23 cellular contexts compared by ENCODE assay signal in genomic region chr9:98619788-98620187, GRCh38.
"Had no signal": no experiment of that assay in that cellular context is flagged by ENCODE, and none has a peak within 500 bp of the region (broad histone marks: within the 10 kb centered on the region; RNA-seq: fewer than 3 reads in every experiment).

No MANE protein-coding gene starts in this region.

- DNase-seq: islet precursor cell; left ventricle myocardium inferior; midbrain; mucosa of descending colon; naive thymus-derived CD4-positive, alpha-beta T cell; ovary; small intestine; stimulated activated CD4-positive, alpha-beta T cell treated with anti-CD3 and anti-CD28 coated beads, Interleukin-1b, Interleukin-23, amount 100 ng/mL, for 48 hours; stimulated activated CD4-positive, alpha-beta T cell treated with anti-CD3 and anti-CD28 coated beads, Interleukin-2, amount 100 ng/mL, for 48 hours; stimulated activated CD4-positive, alpha-beta T cell treated with anti-CD3 and anti-CD28 coated beads, Interleukin-4, amount 100 ng/mL, for 4 hours; stimulated activated CD8-positive, alpha-beta memory T cell treated with anti-CD3 and anti-CD28 coated beads, Interleukin-4, amount 100 ng/mL, for 48 hours; stimulated activated naive CD4-positive, alpha-beta T cell treated with Interleukin-2 at 50 U/mL for 16 hours; stimulated activated naive CD8-positive, alpha-beta T cell treated with anti-CD3 and anti-CD28 coated beads, Interleukin-15, amount 100 ng/mL, for 72 hours; substantia nigra; uterus had no signal

- H3K9me3 ChIP-seq: left ventricle myocardium inferior, mucosa of descending colon, ovary, right atrium auricular region, tibial nerve, uterus had no signal

- H3K4me3 ChIP-seq: left ventricle myocardium inferior, lung, mucosa of descending colon, ovary, right atrium auricular region, tibial nerve, uterus had no signal

- H3K36me3 Mint-ChIP-seq: naive thymus-derived CD4-positive, alpha-beta T cell; natural killer cell treated with Interleukin-12 subunit alpha and Interleukin-12 subunit beta and Interleukin-15 and Interleukin-18, amount 100 ng/mL, for 72 hours; stimulated activated memory B cell treated with anti-CD40 and anti-IgM and Interleukin-4, amounts not matched to agents 10 μg/mL and 1 μg/mL and 100 μg/mL, for 72 hours; type B pancreatic cell had no signal

- H3K9me3 Mint-ChIP-seq: natural killer cell treated with Interleukin-12 subunit alpha and Interleukin-12 subunit beta and Interleukin-15 and Interleukin-18, amount 100 ng/mL, for 72 hours; stimulated activated memory B cell treated with anti-CD40 and anti-IgM and Interleukin-4, amounts not matched to agents 10 μg/mL and 1 μg/mL and 100 μg/mL, for 72 hours; stimulated activated naive CD8-positive, alpha-beta T cell treated with anti-CD3 and anti-CD28 coated beads, Interleukin-15, amount 100 ng/mL, for 72 hours; type B pancreatic cell had no signal

- H3K4me3 Mint-ChIP-seq: naive thymus-derived CD4-positive, alpha-beta T cell; natural killer cell treated with Interleukin-12 subunit alpha and Interleukin-12 subunit beta and Interleukin-15 and Interleukin-18, amount 100 ng/mL, for 72 hours; stimulated activated memory B cell treated with anti-CD40 and anti-IgM and Interleukin-4, amounts not matched to agents 10 μg/mL and 1 μg/mL and 100 μg/mL, for 72 hours; stimulated activated naive CD8-positive, alpha-beta T cell treated with anti-CD3 and anti-CD28 coated beads, Interleukin-15, amount 100 ng/mL, for 72 hours; type B pancreatic cell had no signal

- FAIRE-seq: small intestine had no signal

- ATAC-seq: mucosa of descending colon; naive thymus-derived CD4-positive, alpha-beta T cell; natural killer cell treated with Interleukin-12 subunit alpha and Interleukin-12 subunit beta and Interleukin-15 and Interleukin-18, amount 100 ng/mL, for 72 hours; sciatic nerve; stimulated activated memory B cell treated with anti-CD40 and anti-IgM and Interleukin-4, amounts not matched to agents 10 μg/mL and 1 μg/mL and 100 μg/mL, for 72 hours; stimulated activated naive CD8-positive, alpha-beta T cell treated with anti-CD3 and anti-CD28 coated beads, Interleukin-15, amount 100 ng/mL, for 72 hours had no signal

- H3K27ac ChIP-seq: left ventricle myocardium inferior, ovary, right atrium auricular region, tibial nerve, uterus had no signal

- H3K4me1 Mint-ChIP-seq: naive thymus-derived CD4-positive, alpha-beta T cell; stimulated activated memory B cell treated with anti-CD40 and anti-IgM and Interleukin-4, amounts not matched to agents 10 μg/mL and 1 μg/mL and 100 μg/mL, for 72 hours; stimulated activated naive CD8-positive, alpha-beta T cell treated with anti-CD3 and anti-CD28 coated beads, Interleukin-15, amount 100 ng/mL, for 72 hours had no signal

- H3K4me1 ChIP-seq: left ventricle myocardium inferior, right atrium auricular region, tibial nerve, uterus had no signal

- H3K36me3 ChIP-seq: left ventricle myocardium inferior, ovary, right atrium auricular region, tibial nerve, uterus had no signal

- H3K27ac Mint-ChIP-seq: naive thymus-derived CD4-positive, alpha-beta T cell; natural killer cell treated with Interleukin-12 subunit alpha and Interleukin-12 subunit beta and Interleukin-15 and Interleukin-18, amount 100 ng/mL, for 72 hours; progenitor cell of endocrine pancreas; stimulated activated memory B cell treated with anti-CD40 and anti-IgM and Interleukin-4, amounts not matched to agents 10 μg/mL and 1 μg/mL and 100 μg/mL, for 72 hours; stimulated activated naive CD8-positive, alpha-beta T cell treated with anti-CD3 and anti-CD28 coated beads, Interleukin-15, amount 100 ng/mL, for 72 hours; type B pancreatic cell had no signal

- H3K27me3 ChIP-seq: ovary, right atrium auricular region, tibial nerve, uterus had no signal
